13 cellular contexts compared by ENCODE assay signal in the genomic region with DNA sequence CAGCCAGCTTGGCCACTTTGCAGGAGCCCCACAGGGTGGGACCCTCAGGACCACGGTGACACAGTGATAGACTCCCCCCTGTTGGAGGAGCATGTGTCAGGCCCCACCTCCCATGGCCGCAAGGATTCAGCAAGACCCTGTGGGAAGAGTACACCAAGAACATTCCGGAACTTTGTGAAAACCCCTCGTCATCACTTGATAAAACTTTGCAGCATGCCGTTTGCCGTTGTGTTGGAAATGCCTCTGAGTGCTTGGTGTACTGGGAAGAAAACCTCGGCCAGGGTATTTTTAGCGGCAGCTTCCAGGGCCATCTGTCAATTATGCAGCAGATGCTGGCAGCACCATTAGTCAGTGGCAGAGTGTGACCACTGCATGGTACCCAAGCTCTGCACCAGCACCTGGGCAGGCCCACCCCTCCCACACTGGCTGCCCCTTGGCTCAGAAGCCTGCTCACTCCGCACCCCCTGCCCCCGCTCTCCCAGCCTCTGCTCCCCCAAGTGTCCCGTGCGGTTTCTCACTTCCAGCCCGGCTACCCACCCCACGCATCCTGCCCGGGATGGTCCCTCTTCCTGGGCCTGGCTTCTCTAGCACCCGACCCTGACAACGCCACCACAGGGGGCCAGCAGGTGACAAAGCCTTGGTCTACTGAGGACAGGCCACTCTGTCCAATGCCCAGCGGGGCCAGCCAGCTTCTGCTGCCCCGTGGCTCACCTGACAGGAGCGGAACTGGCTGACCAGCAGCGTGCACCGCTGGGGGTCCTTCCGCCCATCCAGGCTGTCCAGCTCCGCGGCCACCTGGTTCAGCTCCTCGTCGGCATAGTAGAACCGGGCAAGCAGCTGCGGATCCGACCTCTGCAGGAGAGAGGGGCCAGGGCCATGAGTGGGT.
A peak's percentile ranks its signal among the peaks of the same experiment; 100 is the strongest.
DNase-seq lines count a peak whose midpoint lies in the region; FAIRE-seq and TF ChIP-seq lines count a peak whose summit lies in the region.
"Had no signal": no experiment of that assay in that cellular context is flagged by ENCODE, and none has a peak within 500 bp of the region (broad histone marks: within the 10 kb centered on the region; RNA-seq: fewer than 3 reads in every experiment).

No MANE protein-coding gene starts in this region.

- H3K27ac ChIP-seq in layer of hippocampus (ENCODE audit: low read depth, low read length) (peak overlapping the region; percentile 60), suprapubic skin (no peak overlapping the region), tibial nerve (no peak overlapping the region)
- H3K27ac ChIP-seq: breast epithelium had no signal

- TF ChIP-seq EP300 in suprapubic skin (IDR thresholded peaks at IDR 0.05) (no peak), tibial nerve (IDR thresholded peaks at IDR 0.05) (no peak)

- H3K36me3 ChIP-seq in suprapubic skin (no peaks in the 10 kb centered on the region), tibial nerve (peaks cover 0 to 19% (median 0%) of the 10 kb centered on the region in 3 donors)
- H3K36me3 ChIP-seq: breast epithelium had no signal

- no peaks in the 10 kb centered on the region for H3K27me3 Mint-ChIP-seq in activated CD4-positive, alpha-beta memory T cell treated with anti-CD3 and anti-CD28 coated beads, Interleukin-2, amount 10 ng/mL, durations not matched to agents 7 days and 5 days

- H3K36me3 Mint-ChIP-seq in activated CD4-positive, alpha-beta memory T cell treated with anti-CD3 and anti-CD28 coated beads, Interleukin-2, amount 10 ng/mL, durations not matched to agents 7 days and 5 days (ENCODE audit: low read depth), result no peaks in the 10 kb centered on the region

- CTCF ChIA-PET in activated CD4-positive, alpha-beta memory T cell treated with anti-CD3 and anti-CD28 coated beads, Interleukin-2, amount 10 ng/mL, durations not matched to agents 7 days and 5 days (lab: Charles Lee), result interaction anchor here (0.7 to 1.5 kb wide), 3 partner anchors 88 to 185 kb away, joined by 3 to 4 read pairs (median 4); no protein-coding TSS in a partner anchor

- H3K9me3 ChIP-seq in suprapubic skin (no peaks in the 10 kb centered on the region), tibial nerve (no peaks in the 10 kb centered on the region)
- H3K9me3 ChIP-seq: breast epithelium had no signal

- no peak overlapping the region for H3K27ac Mint-ChIP-seq in activated CD4-positive, alpha-beta memory T cell treated with anti-CD3 and anti-CD28 coated beads, Interleukin-2, amount 10 ng/mL, durations not matched to agents 7 days and 5 days

- TF ChIP-seq POLR2A in suprapubic skin (IDR thresholded peaks at IDR 0.05) (no peak), tibial nerve (IDR thresholded peaks at IDR 0.05) (no peak)

- no peaks in the 10 kb centered on the region for H3K4me1 Mint-ChIP-seq in activated CD4-positive, alpha-beta memory T cell treated with anti-CD3 and anti-CD28 coated beads, Interleukin-2, amount 10 ng/mL, durations not matched to agents 7 days and 5 days

- no peak for TF ChIP-seq CTCF in suprapubic skin (IDR thresholded peaks at IDR 0.05)
- TF ChIP-seq CTCF in tibial nerve (IDR thresholded peaks at IDR 0.05), result no peak

- H3K4me1 ChIP-seq in suprapubic skin, result no peaks in the 10 kb centered on the region
- H3K4me1 ChIP-seq in tibial nerve, result no peaks in the 10 kb centered on the region
- H3K4me1 ChIP-seq: breast epithelium had no signal

- WGBS in suprapubic skin, result 85% methylated on average over 25 of the region's 30 CpGs
- WGBS in tibial nerve, 2 donors, result 73 to 77% methylated on average over 29 to 30 of the region's 30 CpGs

- H3K9me3 Mint-ChIP-seq in activated CD4-positive, alpha-beta memory T cell treated with anti-CD3 and anti-CD28 coated beads, Interleukin-2, amount 10 ng/mL, durations not matched to agents 7 days and 5 days, result no peaks in the 10 kb centered on the region

- DNase-seq in NCI-H2171 treated with DMSO at 0.1 percent for 48 hours (lab: John Stamatoyannopoulos, UW), result peak; percentile 64
- DNase-seq in NCI-H2171 (lab: John Stamatoyannopoulos, UW), result no peak
- DNase-seq in astrocyte of the hippocampus (ENCODE audit: low read depth, low spot score), result peak; percentile 21
- DNase-seq in suprapubic skin (ENCODE audit: low spot score in 2 of 2), result peak; percentile 46 to 68
- DNase-seq in activated CD4-positive, alpha-beta memory T cell treated with anti-CD3 and anti-CD28 coated beads, Interleukin-2, amount 10 ng/mL, durations not matched to agents 7 days and 5 days, result no peak
- no peak for DNase-seq in urothelium cell line (ENCODE audit: low spot score)
- no peak for DNase-seq in tibial nerve (ENCODE audit: low spot score in 2 of 2)
- DNase-seq: 8988T, activated T-cell treated with anti-CD3 and anti-CD28 coated beads for 4 hours, MV-4-11, SHP77 had no signal

- POLR2A ChIA-PET in activated CD4-positive, alpha-beta memory T cell treated with anti-CD3 and anti-CD28 coated beads, Interleukin-2, amount 10 ng/mL, durations not matched to agents 7 days and 5 days (lab: Charles Lee), result no interaction called here

- no peak overlapping the region for H3K4me3 Mint-ChIP-seq in activated CD4-positive, alpha-beta memory T cell treated with anti-CD3 and anti-CD28 coated beads, Interleukin-2, amount 10 ng/mL, durations not matched to agents 7 days and 5 days

- H3K4me3 ChIP-seq in suprapubic skin (no peak overlapping the region), tibial nerve (no peak overlapping the region)
- H3K4me3 ChIP-seq: breast epithelium had no signal

- FAIRE-seq in urothelium cell line (lab: Jason Lieb, UNC), result no peak

- H3K27me3 ChIP-seq in layer of hippocampus (ENCODE audit: control insufficient read depth, insufficient read depth, low read length), result no peaks in the 10 kb centered on the region
- no peaks in the 10 kb centered on the region for H3K27me3 ChIP-seq in suprapubic skin
- H3K27me3 ChIP-seq in tibial nerve, result no peaks in the 10 kb centered on the region
- H3K27me3 ChIP-seq: breast epithelium had no signal

Comparison
In these comparisons a context has a peak if more than half of its experiments do, and no peak if none do; other contexts are left out.
1. DNase-seq: peak in NCI-H2171 treated with DMSO at 0.1 percent for 48 hours (single experiment), astrocyte of the hippocampus (single experiment) and suprapubic skin (2 of 2); none in NCI-H2171 (single experiment), activated CD4-positive, alpha-beta memory T cell treated with anti-CD3 and anti-CD28 coated beads, Interleukin-2, amount 10 ng/mL, durations not matched to agents 7 days and 5 days (single experiment), urothelium cell line (single experiment) and tibial nerve (0 of 2).